14 cellular contexts compared by ENCODE assay signal in genomic region chr14:56797569-56798446, GRCh38. TPM values are rescaled to one million over a fixed set of nuclear protein-coding genes. Genes with fewer than 3 reads are reported as not detected.
DNase-seq lines count a peak whose midpoint lies in the region; ATAC-seq and TF ChIP-seq lines count a peak whose summit lies in the region.
"Had no signal": no experiment of that assay in that cellular context is flagged by ENCODE, and none has a peak within 500 bp of the region (broad histone marks: within the 10 kb centered on the region; RNA-seq: fewer than 3 reads in every experiment).

No MANE protein-coding gene starts in this region.

- H3K4me1 ChIP-seq in ectodermal cell (ENCODE audit: control insufficient read depth, insufficient read depth, low read length): peaks cover 27% of the 10 kb centered on the region
- H3K4me1 ChIP-seq in mucosa of descending colon (ENCODE audit: low read depth): peaks cover 5% of the 10 kb centered on the region
- no peaks in the 10 kb centered on the region for H3K4me1 ChIP-seq in testis
- H3K4me1 ChIP-seq in A673 (ENCODE audit: insufficient read depth, low read length, poor library complexity, severe bottlenecking): peaks cover 22% of the 10 kb centered on the region

- POLR2A ChIA-PET in activated CD8-positive, alpha-beta T cell treated with anti-CD3 and anti-CD28 coated beads for 36 hours (lab: Charles Lee): no interaction called here
- POLR2A ChIA-PET in activated CD8-positive, alpha-beta T cell treated with anti-CD3 and anti-CD28 coated beads, Interleukin-2, amount 10 ng/mL, durations not matched to agents 7 days and 5 days (lab: Charles Lee): no interaction called here
- POLR2A ChIA-PET in A673 (lab: Charles Lee; ENCODE audit: low non-redundant PET): no interaction called here

- WGBS in ectodermal cell, 2 experiments: 4 to 5% methylated on average over 77 of the region's 77 CpGs
- WGBS in testis, 2 donors: 4 to 7% methylated on average over 12 to 77 of the region's 77 CpGs

- H3K36me3 ChIP-seq in ectodermal cell (ENCODE audit: control insufficient read depth, insufficient read depth, low read length) (peaks cover 3% of the 10 kb centered on the region), mucosa of descending colon (ENCODE audit: low read depth) (no peaks in the 10 kb centered on the region), testis (ENCODE audit: low read depth, missing control alignments) (no peaks in the 10 kb centered on the region), A673 (ENCODE audit: insufficient read depth, low read length, poor library complexity, severe bottlenecking) (peaks cover 42% of the 10 kb centered on the region)

- no peak for TF ChIP-seq CTCF in activated CD8-positive, alpha-beta T cell treated with anti-CD3 and anti-CD28 coated beads for 36 hours (IDR thresholded peaks at IDR 0.05)
- no peak for TF ChIP-seq CTCF in mucosa of descending colon (IDR thresholded peaks at IDR 0.05)
- TF ChIP-seq CTCF in testis (IDR thresholded peaks at IDR 0.05): no peak
- no peak for TF ChIP-seq CTCF in A673 (conservative IDR thresholded peaks at IDR 0.05; ENCODE audit: low read depth, low read length)

- H3K9me3 ChIP-seq in ectodermal cell (ENCODE audit: control insufficient read depth, low read length) (no peaks in the 10 kb centered on the region), mucosa of descending colon (no peaks in the 10 kb centered on the region), testis (no peaks in the 10 kb centered on the region), A673 (ENCODE audit: low read depth, low read length, poor library complexity, severe bottlenecking) (no peaks in the 10 kb centered on the region)

- no peak overlapping the region for H3K27ac Mint-ChIP-seq in activated CD8-positive, alpha-beta T cell treated with anti-CD3 and anti-CD28 coated beads for 36 hours
- H3K27ac Mint-ChIP-seq in activated CD8-positive, alpha-beta T cell treated with anti-CD3 and anti-CD28 coated beads, Interleukin-2, amount 10 ng/mL, durations not matched to agents 7 days and 5 days: no peak overlapping the region

- ATAC-seq in activated CD8-positive, alpha-beta T cell treated with anti-CD3 and anti-CD28 coated beads for 36 hours: no peak
- ATAC-seq in activated CD8-positive, alpha-beta T cell treated with anti-CD3 and anti-CD28 coated beads, Interleukin-2, amount 10 ng/mL, durations not matched to agents 7 days and 5 days: no peak
- ATAC-seq in mucosa of descending colon: peak; percentile 50

- peaks cover 11% of the 10 kb centered on the region for H3K4me1 Mint-ChIP-seq in activated CD8-positive, alpha-beta T cell treated with anti-CD3 and anti-CD28 coated beads for 36 hours (ENCODE audit: low read depth)
- peaks cover 4% of the 10 kb centered on the region for H3K4me1 Mint-ChIP-seq in activated CD8-positive, alpha-beta T cell treated with anti-CD3 and anti-CD28 coated beads, Interleukin-2, amount 10 ng/mL, durations not matched to agents 7 days and 5 days (ENCODE audit: low read depth)

- peaks cover 72% of the 10 kb centered on the region for H3K27me3 Mint-ChIP-seq in activated CD8-positive, alpha-beta T cell treated with anti-CD3 and anti-CD28 coated beads for 36 hours
- H3K27me3 Mint-ChIP-seq in activated CD8-positive, alpha-beta T cell treated with anti-CD3 and anti-CD28 coated beads, Interleukin-2, amount 10 ng/mL, durations not matched to agents 7 days and 5 days (ENCODE audit: low read depth): peaks cover 77% of the 10 kb centered on the region

- H3K27me3 ChIP-seq in ectodermal cell (ENCODE audit: control insufficient read depth, insufficient read depth, low read length, poor library complexity, severe bottlenecking): peaks cover 100% of the 10 kb centered on the region
- no peaks in the 10 kb centered on the region for H3K27me3 ChIP-seq in testis
- H3K27me3 ChIP-seq in A673 (replicated peaks; ENCODE audit: insufficient read depth, low read depth, low read length, poor library complexity): no peaks in the 10 kb centered on the region

- H3K36me3 Mint-ChIP-seq in activated CD8-positive, alpha-beta T cell treated with anti-CD3 and anti-CD28 coated beads for 36 hours (ENCODE audit: low read depth): no peaks in the 10 kb centered on the region
- no peaks in the 10 kb centered on the region for H3K36me3 Mint-ChIP-seq in activated CD8-positive, alpha-beta T cell treated with anti-CD3 and anti-CD28 coated beads, Interleukin-2, amount 10 ng/mL, durations not matched to agents 7 days and 5 days (ENCODE audit: low read depth)

- CTCF ChIA-PET in activated CD8-positive, alpha-beta T cell treated with anti-CD3 and anti-CD28 coated beads for 36 hours (lab: Charles Lee): no interaction called here
- CTCF ChIA-PET in activated CD8-positive, alpha-beta T cell treated with anti-CD3 and anti-CD28 coated beads, Interleukin-2, amount 10 ng/mL, durations not matched to agents 7 days and 5 days (lab: Charles Lee): no interaction called here
- CTCF ChIA-PET in A673 (lab: Charles Lee): no interaction called here

- no peak for DNase-seq in activated CD8-positive, alpha-beta T cell treated with anti-CD3 and anti-CD28 coated beads for 36 hours
- no peak for DNase-seq in activated CD8-positive, alpha-beta T cell treated with anti-CD3 and anti-CD28 coated beads, Interleukin-2, amount 10 ng/mL, durations not matched to agents 7 days and 5 days
- DNase-seq in mucosa of descending colon (no peak), testis (no peak), NCI-H69 (lab: John Stamatoyannopoulos, UW) (no peak), A673 (ENCODE audit: low spot score) (no peak), HuH-7.5 (ENCODE audit: low spot score) (no peak)
- DNase-seq: activated T-cell treated with anti-CD3 and anti-CD28 coated beads, Interleukin-2, amount 50 U/mL, for 48 hours; DMS153; midbrain; stimulated activated CD4-positive, alpha-beta T cell treated with anti-CD3 and anti-CD28 coated beads, Interleukin-12 subunit alpha, Interleukin-12 subunit beta, amount 100 ng/mL, for 4 hours had no signal

- intact Hi-C loops in activated CD8-positive, alpha-beta T cell treated with anti-CD3 and anti-CD28 coated beads for 36 hours (cut with micrococcal nuclease): no loop called here
- intact Hi-C loops in mucosa of descending colon (cut with DNase I, micrococcal nuclease) (no loop called here), testis (cut with DNase I; ENCODE audit: low total_unique reads) (no loop called here), A673 (cut with micrococcal nuclease; ENCODE audit: unreplicated experiment) (no loop called here)

- peak overlapping the region; percentile 3 for H3K4me3 Mint-ChIP-seq in activated CD8-positive, alpha-beta T cell treated with anti-CD3 and anti-CD28 coated beads for 36 hours
- no peak overlapping the region for H3K4me3 Mint-ChIP-seq in activated CD8-positive, alpha-beta T cell treated with anti-CD3 and anti-CD28 coated beads, Interleukin-2, amount 10 ng/mL, durations not matched to agents 7 days and 5 days

- no peaks in the 10 kb centered on the region for H3K9me3 Mint-ChIP-seq in activated CD8-positive, alpha-beta T cell treated with anti-CD3 and anti-CD28 coated beads for 36 hours
- H3K9me3 Mint-ChIP-seq in activated CD8-positive, alpha-beta T cell treated with anti-CD3 and anti-CD28 coated beads, Interleukin-2, amount 10 ng/mL, durations not matched to agents 7 days and 5 days (ENCODE audit: insufficient read depth): peaks cover 5% of the 10 kb centered on the region

- TF ChIP-seq POLR2A in testis (IDR thresholded peaks at IDR 0.05): no peak

- H3K4me3 ChIP-seq in ectodermal cell (ENCODE audit: insufficient read depth, low read depth, low read length) (peak overlapping the region; percentile 21), mucosa of descending colon (no peak overlapping the region), testis (peak overlapping the region; percentile 10 to 34), A673 (ENCODE audit: low read depth, low read length, poor library complexity, severe bottlenecking) (no peak overlapping the region)

- BruUV-seq in A673 (replicated peaks; lab: Mats Ljungman, UMichigan): no TSS peak

- no peak overlapping the region for H3K27ac ChIP-seq in ectodermal cell (ENCODE audit: insufficient read depth, low read depth, low read length, poor library complexity, severe bottlenecking)
- no peak overlapping the region for H3K27ac ChIP-seq in testis
- no peak overlapping the region for H3K27ac ChIP-seq in A673 (ENCODE audit: low read depth, low read length, poor library complexity, severe bottlenecking)

RNA-seq across cellular contexts. Expression of gene OTX2, which starts 12.5 kb away (rescaled TPM):
- total RNA-seq in activated CD8-positive, alpha-beta T cell treated with anti-CD3 and anti-CD28 coated beads for 36 hours: not detected
- not detected for total RNA-seq in activated CD8-positive, alpha-beta T cell treated with anti-CD3 and anti-CD28 coated beads, Interleukin-2, amount 10 ng/mL, durations not matched to agents 7 days and 5 days
- polyA plus RNA-seq in ectodermal cell (2013, experiment 1 of 4): 356 TPM
- 485 TPM for polyA plus RNA-seq in ectodermal cell (2013, experiment 2 of 4)
- 315 TPM for polyA plus RNA-seq in ectodermal cell (2013, experiment 3 of 4)
- polyA plus RNA-seq in ectodermal cell (2013, experiment 4 of 4): 387 TPM
- total RNA-seq in mucosa of descending colon (not detected), testis (not detected), A673 (2021) (129 and 147 TPM in 2 replicates)
- 0.50 TPM for polyA plus RNA-seq in testis (ENCODE audit: insufficient read depth, low read depth, low replicate concordance)
- total RNA-seq: A172, NCI-H460 had no signal

Comparison
In these comparisons a context has a peak if more than half of its experiments do, and no peak if none do; other contexts are left out.
1. H3K4me3 ChIP-seq: peak in ectodermal cell (single experiment) and testis (2 of 2); none in mucosa of descending colon (single experiment) and A673 (single experiment).
2. RNA of gene OTX2, which starts 12.5 kb away (total RNA-seq): 129 to 147 TPM in A673; not detected in activated CD8-positive, alpha-beta T cell treated with anti-CD3 and anti-CD28 coated beads for 36 hours, not detected in activated CD8-positive, alpha-beta T cell treated with anti-CD3 and anti-CD28 coated beads, Interleukin-2, amount 10 ng/mL, durations not matched to agents 7 days and 5 days, not detected in mucosa of descending colon and not detected in testis; every median in the first group is over 100 times any median in the second.